ENCODE assay signal across 1 cellular context in genomic region chr15:88949734-88950400, GRCh38.
TF ChIP-seq lines count a peak whose summit lies in the region.

No MANE protein-coding gene starts in this region.

TF ChIP-seq in HepG2, 621 proteins besides CTCF, POLR2A, EP300 and RAD21:
- TF ChIP-seq ZBTB40 (IDR thresholded peaks at IDR 0.05) (no peak), ZBTB40 (CRISPR knock-in tag; IDR thresholded peaks at IDR 0.05) (no peak), HOXA3 (CRISPR knock-in tag; IDR thresholded peaks at IDR 0.05) (no peak), HCFC1 (IDR thresholded peaks at IDR 0.05; ENCODE audit: low read depth, low read length) (no peak), SMAD1 (CRISPR knock-in tag; IDR thresholded peaks at IDR 0.05; ENCODE audit: borderline replicate concordance, low read depth) (no peak), ZSCAN20 (CRISPR knock-in tag; IDR thresholded peaks at IDR 0.05; ENCODE audit: borderline replicate concordance) (no peak), TP53 (CRISPR knock-in tag; conservative IDR thresholded peaks at IDR 0.05) (no peak), SIN3B (IDR thresholded peaks at IDR 0.05; ENCODE audit: low read length) (no peak)
